Comparison of ENCODE assay signal across 8 cellular contexts in the genomic region with DNA sequence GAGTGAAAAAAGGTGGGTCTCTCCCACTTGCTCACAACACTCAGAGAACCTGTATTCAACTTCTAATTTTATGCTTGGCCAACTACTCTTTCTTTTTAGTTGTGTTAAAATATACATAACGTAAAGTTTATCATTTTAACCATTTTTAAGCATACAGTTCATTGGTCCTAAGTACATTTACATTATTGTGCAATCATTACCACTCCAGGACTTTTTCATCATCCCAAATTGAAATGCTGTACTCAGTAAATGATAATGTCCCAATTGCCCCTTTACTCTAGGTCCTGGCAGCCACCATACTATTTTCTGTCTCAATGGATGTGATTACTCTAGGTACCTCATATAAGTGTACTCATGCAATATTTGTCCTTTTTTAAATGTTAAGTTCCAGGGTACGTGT.
"Had no signal": no experiment of that assay in that cellular context is flagged by ENCODE, and none has a peak within 500 bp of the region (broad histone marks: within the 10 kb centered on the region; RNA-seq: fewer than 3 reads in every experiment).

No MANE protein-coding gene starts in this region.

- H3K4me3 ChIP-seq: GM23248 had no signal

- DNase-seq: GOT3, H9, HCEC 1CT, KBM-7 had no signal

- H3K4me3 Mint-ChIP-seq: H9 had no signal

- FAIRE-seq: H54, HTR-8/SVneo had no signal

- H3K4me2 ChIP-seq: KMS-11 had no signal

- H3K9ac ChIP-seq: GM23248, KMS-11 had no signal

- H3K27ac ChIP-seq: GM23248, KMS-11 had no signal

- H2AFZ ChIP-seq: GM23248 had no signal
